Comparison of ENCODE assay signal across 15 cellular contexts in the genomic region with DNA sequence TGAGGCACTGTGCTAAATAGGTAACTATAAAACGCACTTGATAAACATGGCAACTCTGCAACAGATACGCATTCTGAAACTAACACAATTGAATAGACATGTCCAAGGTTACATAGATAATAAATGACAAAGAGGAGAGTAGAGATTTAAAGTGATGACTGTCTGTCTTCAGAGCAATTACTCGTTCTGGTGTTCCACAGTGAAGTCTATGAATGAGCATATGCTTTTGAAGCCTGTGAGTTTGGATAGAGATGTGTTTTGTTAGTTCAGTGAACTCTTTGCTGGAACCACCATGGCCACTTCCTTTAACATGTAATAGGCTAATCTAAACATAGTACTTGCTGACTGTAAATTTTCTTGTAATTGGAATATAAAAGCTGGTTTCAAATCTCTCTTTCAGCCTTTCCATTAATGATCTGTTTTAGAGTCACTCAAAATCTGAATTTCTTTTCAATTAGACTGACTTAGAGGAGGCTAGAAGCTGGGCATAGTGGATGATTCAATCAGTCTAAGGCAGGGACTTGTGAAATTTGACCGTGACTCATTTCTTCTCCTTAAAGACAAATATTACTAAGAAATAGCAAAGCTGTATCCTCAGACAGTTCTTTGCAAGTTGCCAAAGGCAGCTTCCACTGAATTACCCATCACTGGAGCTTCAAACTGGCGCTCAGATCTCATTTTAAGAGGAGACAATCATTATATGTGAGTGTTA.
DNase-seq lines count a peak whose midpoint lies in the region; ATAC-seq and TF ChIP-seq lines count a peak whose summit lies in the region.
"Had no signal": no experiment of that assay in that cellular context is flagged by ENCODE, and none has a peak within 500 bp of the region (broad histone marks: within the 10 kb centered on the region; RNA-seq: fewer than 3 reads in every experiment).

No MANE protein-coding gene starts in this region.

- no peaks in the 10 kb centered on the region for H3K9me3 ChIP-seq in right cardiac atrium (ENCODE audit: control insufficient read depth, low read length)
- H3K9me3 ChIP-seq: MG63, SJSA1, thyroid gland had no signal

- H3K4me1 ChIP-seq in right cardiac atrium (ENCODE audit: control insufficient read depth, insufficient read depth, low read length): no peaks in the 10 kb centered on the region
- H3K4me1 ChIP-seq: SJSA1, thyroid gland had no signal

- 80% methylated on average over 5 of the region's 5 CpGs for WGBS in right cardiac atrium

- intact Hi-C loops in right cardiac atrium (cut with DNase I): no loop called here

- no peak overlapping the region for H3K4me3 ChIP-seq in cardiac fibroblast (replicated peaks in 1 of 2; ENCODE audit: low read depth in 2 of 2, low read length in 2 of 2)
- no peak overlapping the region for H3K4me3 ChIP-seq in right cardiac atrium (ENCODE audit: low read length)
- H3K4me3 ChIP-seq: MG63, SJSA1, skin epidermis, thyroid gland had no signal

- DNase-seq in HPDE6-E6E7 (ENCODE audit: extremely low spot score) (peak; percentile 48), NCI-H460 (ENCODE audit: extremely low read depth, low read depth) (peak; percentile 6), cardiac fibroblast (ENCODE audit: low read depth in 2 of 2) (peak; percentile 2 to 9), non-pigmented ciliary epithelial cell (ENCODE audit: low read depth) (peak; percentile 6), right cardiac atrium (no peak), foreskin melanocyte (no peak)
- DNase-seq: caudate nucleus, MG63, NCI-H2029 treated with DMSO at 0.1 percent for 48 hours, NCI-H524 treated with DMSO at 0.1 percent for 48 hours, nucleus accumbens, thyroid gland had no signal

- ATAC-seq in right cardiac atrium: no peak
- no peak for ATAC-seq in HG03378 (IDR thresholded peaks at IDR 0.05; ENCODE audit: unreplicated experiment)

- no peaks in the 10 kb centered on the region for H3K27me3 ChIP-seq in right cardiac atrium (ENCODE audit: control insufficient read depth, insufficient read depth)
- H3K27me3 ChIP-seq: MG63, SJSA1, thyroid gland had no signal

- H3K27ac ChIP-seq in right cardiac atrium (ENCODE audit: low read length): no peak overlapping the region
- H3K27ac ChIP-seq: SJSA1, skin epidermis, thyroid gland had no signal

- TF ChIP-seq CTCF in cardiac fibroblast (IDR thresholded peaks at IDR 0.05; ENCODE audit: low read depth, low read length): no peak

Comparison
In these comparisons a context has a peak if more than half of its experiments do, and no peak if none do; other contexts are left out.
1. DNase-seq: peak in HPDE6-E6E7 (single experiment), NCI-H460 (single experiment), cardiac fibroblast (2 of 2) and non-pigmented ciliary epithelial cell (single experiment); none in right cardiac atrium (0 of 3) and foreskin melanocyte (single experiment).